Comparison of ENCODE assay signal across 32 cellular contexts in the genomic region with DNA sequence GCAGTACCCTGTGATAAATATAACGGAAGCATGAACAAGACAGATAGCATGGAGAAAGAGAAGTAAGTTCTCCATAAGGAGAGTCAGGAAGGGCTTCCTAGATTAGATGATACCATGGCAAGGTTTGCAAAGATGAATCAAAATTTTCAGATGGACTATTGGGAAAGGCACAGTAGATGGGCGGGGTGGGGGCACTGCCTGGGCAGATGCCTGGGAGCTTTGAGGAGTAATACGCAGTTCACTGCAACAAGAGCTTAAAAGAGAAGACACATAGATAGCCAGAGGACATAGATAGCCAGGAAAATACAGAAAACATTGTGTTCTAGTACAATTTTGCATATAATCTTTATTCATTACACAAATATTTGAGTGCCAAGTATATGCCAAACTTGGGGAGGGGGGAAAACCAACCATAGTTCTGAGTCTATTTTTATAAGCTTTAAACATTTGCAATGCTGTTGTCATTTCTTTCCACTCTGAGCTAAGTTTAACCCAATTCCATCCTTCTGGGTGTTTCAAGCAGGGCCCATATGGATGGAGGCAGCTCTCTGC.
"Had no signal": no experiment of that assay in that cellular context is flagged by ENCODE, and none has a peak within 500 bp of the region (broad histone marks: within the 10 kb centered on the region; RNA-seq: fewer than 3 reads in every experiment).

No MANE protein-coding gene starts in this region.

- H3K27ac Mint-ChIP-seq: activated CD4-positive, alpha-beta memory T cell treated with anti-CD3 and anti-CD28 coated beads, Interleukin-2, amount 10 ng/mL, durations not matched to agents 7 days and 5 days; activated CD8-positive, alpha-beta memory T cell treated with anti-CD3 and anti-CD28 coated beads, Interleukin-2, amount 10 ng/mL, durations not matched to agents 7 days and 5 days; activated naive CD4-positive, alpha-beta T cell treated with anti-CD3 and anti-CD28 coated beads, Interleukin-2, amount 10 ng/mL, durations not matched to agents 7 days and 5 days; activated naive CD8-positive, alpha-beta T cell; activated naive CD8-positive, alpha-beta T cell treated with anti-CD3 and anti-CD28 coated beads, Interleukin-2, amount 50 U/mL, for 24 hours; IgD-negative memory B cell had no signal

- H3K4me3 ChIP-seq: MG63, SJCRH30, SK-N-MC had no signal

- H3K9me3 Mint-ChIP-seq: activated CD4-positive, alpha-beta memory T cell treated with anti-CD3 and anti-CD28 coated beads, Interleukin-2, amount 10 ng/mL, durations not matched to agents 7 days and 5 days; activated naive CD4-positive, alpha-beta T cell treated with anti-CD3 and anti-CD28 coated beads, Interleukin-2, amount 10 ng/mL, durations not matched to agents 7 days and 5 days; activated naive CD8-positive, alpha-beta T cell treated with anti-CD3 and anti-CD28 coated beads, Interleukin-2, amount 50 U/mL, for 24 hours had no signal

- H3K4me1 Mint-ChIP-seq: activated CD4-positive, alpha-beta memory T cell treated with anti-CD3 and anti-CD28 coated beads, Interleukin-2, amount 10 ng/mL, durations not matched to agents 7 days and 5 days; activated CD8-positive, alpha-beta memory T cell treated with anti-CD3 and anti-CD28 coated beads, Interleukin-2, amount 10 ng/mL, durations not matched to agents 7 days and 5 days; activated naive CD4-positive, alpha-beta T cell treated with anti-CD3 and anti-CD28 coated beads, Interleukin-2, amount 10 ng/mL, durations not matched to agents 7 days and 5 days; activated naive CD8-positive, alpha-beta T cell treated with anti-CD3 and anti-CD28 coated beads, Interleukin-2, amount 50 U/mL, for 24 hours; IgD-negative memory B cell had no signal

- H3K36me3 Mint-ChIP-seq: activated CD8-positive, alpha-beta memory T cell treated with anti-CD3 and anti-CD28 coated beads, Interleukin-2, amount 10 ng/mL, durations not matched to agents 7 days and 5 days; activated naive CD4-positive, alpha-beta T cell treated with anti-CD3 and anti-CD28 coated beads, Interleukin-2, amount 10 ng/mL, durations not matched to agents 7 days and 5 days; activated naive CD8-positive, alpha-beta T cell; IgD-negative memory B cell had no signal

- H3K9me3 ChIP-seq: MG63, SJCRH30 had no signal

- H3K27ac ChIP-seq: SJCRH30, SK-N-MC, WERI-Rb-1 had no signal

- H3K4me3 Mint-ChIP-seq: activated CD4-positive, alpha-beta memory T cell treated with anti-CD3 and anti-CD28 coated beads, Interleukin-2, amount 10 ng/mL, durations not matched to agents 7 days and 5 days; activated CD8-positive, alpha-beta memory T cell treated with anti-CD3 and anti-CD28 coated beads, Interleukin-2, amount 10 ng/mL, durations not matched to agents 7 days and 5 days; activated naive CD4-positive, alpha-beta T cell treated with anti-CD3 and anti-CD28 coated beads, Interleukin-2, amount 10 ng/mL, durations not matched to agents 7 days and 5 days; activated naive CD8-positive, alpha-beta T cell; activated naive CD8-positive, alpha-beta T cell treated with anti-CD3 and anti-CD28 coated beads, Interleukin-2, amount 50 U/mL, for 24 hours; IgD-negative memory B cell had no signal

- H3K27me3 Mint-ChIP-seq: activated CD4-positive, alpha-beta memory T cell treated with anti-CD3 and anti-CD28 coated beads, Interleukin-2, amount 10 ng/mL, durations not matched to agents 7 days and 5 days; activated naive CD4-positive, alpha-beta T cell treated with anti-CD3 and anti-CD28 coated beads, Interleukin-2, amount 10 ng/mL, durations not matched to agents 7 days and 5 days had no signal

- H3K36me3 ChIP-seq: MG63, SJCRH30, WERI-Rb-1 had no signal

- H3K27me3 ChIP-seq: MG63, SJCRH30 had no signal

- DNase-seq: activated CD4-positive, alpha-beta memory T cell treated with anti-CD3 and anti-CD28 coated beads, Interleukin-2, amount 10 ng/mL, durations not matched to agents 7 days and 5 days; activated CD4-positive, alpha-beta T cell treated with anti-CD3 and anti-CD28 coated beads for 1 hour; activated CD4-positive, alpha-beta T cell treated with anti-CD3 and anti-CD28 coated beads for 48 hours; activated CD4-positive, CD25-positive, alpha-beta regulatory T cell; activated CD8-positive, alpha-beta memory T cell treated with anti-CD3 and anti-CD28 coated beads for 24 hours; activated CD8-positive, alpha-beta memory T cell treated with anti-CD3 and anti-CD28 coated beads, Interleukin-2, amount 10 ng/mL, durations not matched to agents 7 days and 5 days; activated CD8-positive, alpha-beta memory T cell treated with anti-CD3 and anti-CD28 coated beads, Interleukin-2, amount 50 U/mL, for 48 hours; activated effector memory CD4-positive, alpha-beta T cell treated with Interleukin-2 at 50 U/mL for 16 hours; activated naive CD4-positive, alpha-beta T cell treated with anti-CD3 and anti-CD28 coated beads, Interleukin-2, amount 10 ng/mL, durations not matched to agents 7 days and 5 days; activated naive CD8-positive, alpha-beta T cell treated with anti-CD3 and anti-CD28 coated beads, Interleukin-2, amount 50 U/mL, for 24 hours; activated T-cell treated with anti-CD3 and anti-CD28 coated beads, Interleukin-2, amount 50 U/mL, for 48 hours; aorta; Kasumi-1; KBM-7; MG63; NCI-H1048; NCI-H1105 treated with DMSO at 0.1 percent for 48 hours; NCI-H1436; NCI-H1694; NCI-H2081 treated with DMSO at 0.1 percent for 48 hours; NCI-H2171 treated with DMSO at 0.1 percent for 48 hours; NCI-H226; NCI-H446 treated with DMSO at 0.1 percent for 48 hours; NCI-H524; NK-92 treated with Interleukin-12 subunit alpha and Interleukin-12 subunit beta, amount 100 ng/mL, for 24 hours; SHP77; SJCRH30; T1000; WERI-Rb-1 had no signal
